ENCODE assay signal across 9 cellular contexts in genomic region chr6:38058022-38058421, GRCh38.
A peak's percentile ranks its signal among the peaks of the same experiment; 100 is the strongest.
DNase-seq lines count a peak whose midpoint lies in the region; ATAC-seq and TF ChIP-seq lines count a peak whose summit lies in the region.
"Had no signal": no experiment of that assay in that cellular context is flagged by ENCODE, and none has a peak within 500 bp of the region (broad histone marks: within the 10 kb centered on the region; RNA-seq: fewer than 3 reads in every experiment).

No MANE protein-coding gene starts in this region.

- H3K27me3 Mint-ChIP-seq in activated naive CD8-positive, alpha-beta T cell treated with anti-CD3 and anti-CD28 coated beads for 36 hours, result no peaks in the 10 kb centered on the region
- H3K27me3 Mint-ChIP-seq in progenitor cell of endocrine pancreas, result no peaks in the 10 kb centered on the region
- H3K27me3 Mint-ChIP-seq: naive B cell had no signal

- in situ Hi-C loops in GM13976 (cut with MboI; ENCODE audit: low sequenced_read_pairs, unreplicated experiment), result no loop called here

- DNase-seq in GM13976 (ENCODE audit: low spot score) (peak; percentile 16), NCI-H146 treated with DMSO at 0.1 percent for 48 hours (lab: John Stamatoyannopoulos, UW; ENCODE audit: unreplicated experiment) (peak; percentile 79), Right ventricle myocardium inferior (ENCODE audit: missing footprints) (no peak), progenitor cell of endocrine pancreas (ENCODE audit: low spot score, unreplicated experiment) (no peak), cerebellum (ENCODE audit: low spot score) (no peak), T-helper 9 cell (no peak)
- DNase-seq in activated naive CD8-positive, alpha-beta T cell treated with anti-CD3 and anti-CD28 coated beads for 36 hours, result peak; percentile 68
- peak; percentile 64 to 69 for DNase-seq in stimulated activated CD4-positive, alpha-beta T cell treated with anti-CD3 and anti-CD28 coated beads, Interleukin-2, amount 100 ng/mL, for 24 hours
- DNase-seq: naive B cell had no signal

- peaks cover 25% of the 10 kb centered on the region for H3K4me1 Mint-ChIP-seq in activated naive CD8-positive, alpha-beta T cell treated with anti-CD3 and anti-CD28 coated beads for 36 hours
- peaks cover 34% of the 10 kb centered on the region for H3K4me1 Mint-ChIP-seq in progenitor cell of endocrine pancreas (ENCODE audit: low read depth)

- no peak for TF ChIP-seq CTCF in GM13976 (IDR thresholded peaks at IDR 0.05; ENCODE audit: borderline replicate concordance, control extremely low read depth, extremely low read depth, insufficient read depth, missing control alignments)
- TF ChIP-seq CTCF in progenitor cell of endocrine pancreas (IDR thresholded peaks at IDR 0.05; ENCODE audit: unreplicated experiment), result no peak

- peak overlapping the region; percentile 27 for H3K27ac Mint-ChIP-seq in activated naive CD8-positive, alpha-beta T cell treated with anti-CD3 and anti-CD28 coated beads for 36 hours
- no peak overlapping the region for H3K27ac Mint-ChIP-seq in progenitor cell of endocrine pancreas

- intact Hi-C loops in Right ventricle myocardium inferior (cut with DNase I), result no loop called here

- no peaks in the 10 kb centered on the region for H3K9me3 Mint-ChIP-seq in activated naive CD8-positive, alpha-beta T cell treated with anti-CD3 and anti-CD28 coated beads for 36 hours
- no peaks in the 10 kb centered on the region for H3K9me3 Mint-ChIP-seq in progenitor cell of endocrine pancreas (ENCODE audit: low read depth)

- H3K4me3 Mint-ChIP-seq in activated naive CD8-positive, alpha-beta T cell treated with anti-CD3 and anti-CD28 coated beads for 36 hours, result no peak overlapping the region
- H3K4me3 Mint-ChIP-seq in progenitor cell of endocrine pancreas (ENCODE audit: low read depth), result no peak overlapping the region
- H3K4me3 Mint-ChIP-seq: naive B cell had no signal

- peaks cover 17% of the 10 kb centered on the region for H3K36me3 Mint-ChIP-seq in activated naive CD8-positive, alpha-beta T cell treated with anti-CD3 and anti-CD28 coated beads for 36 hours
- peaks cover 10% of the 10 kb centered on the region for H3K36me3 Mint-ChIP-seq in progenitor cell of endocrine pancreas (ENCODE audit: insufficient read depth)

- no peak for ATAC-seq in Right ventricle myocardium inferior

Comparison
In these comparisons a context has a peak if more than half of its experiments do, and no peak if none do; other contexts are left out.
1. DNase-seq: peak in GM13976 (single experiment), NCI-H146 treated with DMSO at 0.1 percent for 48 hours (single experiment), activated naive CD8-positive, alpha-beta T cell treated with anti-CD3 and anti-CD28 coated beads for 36 hours (single experiment) and stimulated activated CD4-positive, alpha-beta T cell treated with anti-CD3 and anti-CD28 coated beads, Interleukin-2, amount 100 ng/mL, for 24 hours (2 of 2); none in Right ventricle myocardium inferior (single experiment), progenitor cell of endocrine pancreas (single experiment), cerebellum (single experiment) and T-helper 9 cell (single experiment).